Comparison of ENCODE assay signal across 29 cellular contexts in the genomic region with DNA sequence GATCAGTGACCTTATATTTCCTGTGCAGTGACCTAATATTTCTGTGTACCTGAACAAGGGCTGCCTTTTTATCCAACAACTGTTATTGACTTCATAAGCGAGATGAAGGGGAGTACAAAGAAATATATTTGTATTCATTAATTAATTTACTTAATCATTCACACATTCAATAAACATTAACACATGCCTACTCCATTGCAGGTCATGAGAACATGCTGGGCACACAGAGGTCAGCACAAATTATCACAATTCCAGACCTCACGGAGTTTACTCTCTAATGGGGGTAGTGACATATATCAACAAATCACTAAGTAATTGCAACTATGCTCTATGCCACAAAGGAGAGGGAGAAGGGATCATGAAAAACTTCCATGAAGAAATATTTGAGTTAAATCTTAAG.
DNase-seq lines count a peak whose midpoint lies in the region; ATAC-seq and TF ChIP-seq lines count a peak whose summit lies in the region.
"Had no signal": no experiment of that assay in that cellular context is flagged by ENCODE, and none has a peak within 500 bp of the region (broad histone marks: within the 10 kb centered on the region; RNA-seq: fewer than 3 reads in every experiment).

No MANE protein-coding gene starts in this region.

- no peaks in the 10 kb centered on the region for H3K9me3 Mint-ChIP-seq in H9

- intact Hi-C loops in body of pancreas (cut with DNase I) = no loop called here

- H2BK20ac ChIP-seq in H9 (ENCODE audit: low read depth, low read length, poor library complexity, severe bottlenecking) = no peak overlapping the region

- H3K79me2 ChIP-seq in H9 (ENCODE audit: insufficient read depth, low read length) = no peaks in the 10 kb centered on the region

- no peak overlapping the region for H4K8ac ChIP-seq in H9 (replicated peaks; ENCODE audit: insufficient read length, low read depth, low read length)

- H3K79me1 ChIP-seq in H9 (ENCODE audit: insufficient read depth, low read depth, low read length, poor library complexity, severe bottlenecking) = no peaks in the 10 kb centered on the region

- no peaks in the 10 kb centered on the region for H4K20me1 ChIP-seq in H9 (ENCODE audit: control insufficient read depth, insufficient read depth, insufficient read length)
- H4K20me1 ChIP-seq: BLaER1; BLaER1 treated with 17β-estradiol and CSF1 and Interleukin-3, amounts not matched to agents 10 nM and 100 nM had no signal

- no peak overlapping the region for H2BK12ac ChIP-seq in H9 (ENCODE audit: insufficient read length, low read depth, low read length)

- H3K56ac ChIP-seq in H9 (ENCODE audit: insufficient read length, low read depth, low read length) = no peak overlapping the region

- no peak overlapping the region for H3K18ac ChIP-seq in H9 (ENCODE audit: insufficient read length, low read depth, low read length)

- no peak overlapping the region for H2AFZ ChIP-seq in H9 (ENCODE audit: low read length)

- H3T11ph ChIP-seq in H9 (ENCODE audit: low read length) = no peak overlapping the region

- H3K4me2 ChIP-seq in H9 (ENCODE audit: insufficient read depth, insufficient read length, low read length) = no peak overlapping the region
- H3K4me2 ChIP-seq: A549; BLaER1; BLaER1 treated with 17β-estradiol and CSF1 and Interleukin-3, amounts not matched to agents 10 nM and 100 nM had no signal

- DNase-seq in body of pancreas (no peak), H9 (no peak)
- DNase-seq: 8988T; ACHN; AML-193; BE2C; C1 segment of cervical spinal cord; Caco-2; Calu3; CD4-positive, alpha-beta memory T cell; CD4-positive, alpha-beta T cell; CD4-positive, CD25-positive, alpha-beta regulatory T cell; CD8-positive, alpha-beta memory T cell; CD8-positive, alpha-beta T cell; COR-L47; DMS 273 treated with DMSO at 0.1 percent for 48 hours; DMS153; DMS53; DMS79; DMS79 treated with DMSO at 0.1 percent for 48 hours; DND-41; EL had no signal

- no peak overlapping the region for H2BK120ac ChIP-seq in H9 (ENCODE audit: low read depth, low read length, poor library complexity, severe bottlenecking)

- H4K5ac ChIP-seq in H9 (ENCODE audit: insufficient read length, low read depth, low read length) = no peak overlapping the region

- no peak overlapping the region for H3K23ac ChIP-seq in H9 (ENCODE audit: insufficient read length, low read depth, low read length)

- peak; percentile 59 for ATAC-seq in body of pancreas
- ATAC-seq: A549; CD8-positive, alpha-beta T cell had no signal

- H3K4me1 ChIP-seq in body of pancreas = no peaks in the 10 kb centered on the region
- H3K4me1 ChIP-seq in H9 (ENCODE audit: insufficient read depth, low read length) = no peaks in the 10 kb centered on the region
- H3K4me1 ChIP-seq: A549; BLaER1; BLaER1 treated with 17β-estradiol and CSF1 and Interleukin-3, amounts not matched to agents 10 nM and 100 nM; Caco-2 had no signal

- peaks cover 6 to 9% of the 10 kb centered on the region in 2 experiments; a peak in 3 of 4 replicates for H3K4me1 Mint-ChIP-seq in H9
- H3K4me1 Mint-ChIP-seq: B cell; CD14-positive monocyte; CD4-positive, alpha-beta memory T cell; CD4-positive, CD25-positive, alpha-beta regulatory T cell; CD8-positive, alpha-beta memory T cell had no signal

- H3K23me2 ChIP-seq in H9 (ENCODE audit: insufficient read length, low read depth, low read length, poor library complexity, severe bottlenecking) = no peaks in the 10 kb centered on the region

- H3K36me3 Mint-ChIP-seq in H9 (ENCODE audit: insufficient read depth in 1 of 3, low read depth in 3 of 3) = peaks cover 0 to 3% (median 0%) of the 10 kb centered on the region in 3 experiments; a peak in 1 of 7 replicates
- H3K36me3 Mint-ChIP-seq: CD14-positive monocyte; CD4-positive, alpha-beta memory T cell; CD4-positive, CD25-positive, alpha-beta regulatory T cell; CD8-positive, alpha-beta T cell had no signal

- H3K4me3 Mint-ChIP-seq in H9 = no peak overlapping the region
- H3K4me3 Mint-ChIP-seq: B cell; CD14-positive monocyte; CD4-positive, alpha-beta memory T cell; CD4-positive, alpha-beta T cell; CD4-positive, CD25-positive, alpha-beta regulatory T cell; CD8-positive, alpha-beta memory T cell; CD8-positive, alpha-beta T cell had no signal

- TF ChIP-seq POLR2A in body of pancreas (IDR thresholded peaks at IDR 0.05) = no peak

- no peak overlapping the region for H2BK5ac ChIP-seq in H9 (ENCODE audit: insufficient read length, low read length)

- no peak overlapping the region for H2BK15ac ChIP-seq in H9 (ENCODE audit: low read depth, low read length)

- H3K27ac ChIP-seq in body of pancreas (no peak overlapping the region), H9 (ENCODE audit: insufficient read length, low read depth, low read length) (no peak overlapping the region)
- H3K27ac ChIP-seq: 22Rv1; A549; BLaER1; BLaER1 treated with 17β-estradiol and CSF1 and Interleukin-3, amounts not matched to agents 10 nM and 100 nM; C4-2B had no signal

- H2AK5ac ChIP-seq in H9 (ENCODE audit: insufficient read length, low read length) = no peak overlapping the region

- TF ChIP-seq CTCF in body of pancreas (IDR thresholded peaks at IDR 0.05) (no peak), H9 (conservative IDR thresholded peaks at IDR 0.05) (no peak)

- no peaks in the 10 kb centered on the region; the same call in 1 of the 2 replicates for H3K27me3 Mint-ChIP-seq in H9 (ENCODE audit: low read depth)
- H3K27me3 Mint-ChIP-seq: B cell; CD4-positive, alpha-beta memory T cell; CD4-positive, alpha-beta T cell; CD4-positive, CD25-positive, alpha-beta regulatory T cell; CD8-positive, alpha-beta memory T cell had no signal

- H3K4ac ChIP-seq in H9 (ENCODE audit: low read depth, low read length) = no peak overlapping the region

- H3K27me3 ChIP-seq in body of pancreas (peaks cover 0 to 3% of the 10 kb centered on the region in 2 donors), H9 (ENCODE audit: insufficient read depth, low read length) (no peaks in the 10 kb centered on the region)
- H3K27me3 ChIP-seq: BE2C; BLaER1; BLaER1 treated with 17β-estradiol and CSF1 and Interleukin-3, amounts not matched to agents 10 nM and 100 nM had no signal

- H3K9me3 ChIP-seq in body of pancreas (no peaks in the 10 kb centered on the region), H9 (ENCODE audit: control insufficient read depth, low read depth, low read length) (no peaks in the 10 kb centered on the region)
- H3K9me3 ChIP-seq: A549; BE2C; BLaER1; BLaER1 treated with 17β-estradiol and CSF1 and Interleukin-3, amounts not matched to agents 10 nM and 100 nM; Caco-2 had no signal

- WGBS in body of pancreas, 2 donors = 59 to 61% methylated on average over 2 of the region's 2 CpGs
- no CpG with 5 or more reads among the region's 2 CpGs for WGBS in H9 (ENCODE audit: extremely low coverage, insufficient read length, low lambda C conversion rate)

- no peaks in the 10 kb centered on the region for H3K36me3 ChIP-seq in body of pancreas (replicated peaks in 1 of 2; ENCODE audit: insufficient read depth in 1 of 2, low read depth in 2 of 2)
- H3K36me3 ChIP-seq: BE2C; BLaER1; BLaER1 treated with 17β-estradiol and CSF1 and Interleukin-3, amounts not matched to agents 10 nM and 100 nM had no signal

- no peak overlapping the region for H3K14ac ChIP-seq in H9 (ENCODE audit: insufficient read depth, low read length)

- H3K9ac ChIP-seq in H9 (ENCODE audit: extremely low read depth, insufficient read length, low read length) = no peak overlapping the region
- H3K9ac ChIP-seq: BLaER1; BLaER1 treated with 17β-estradiol and CSF1 and Interleukin-3, amounts not matched to agents 10 nM and 100 nM had no signal

- H4K91ac ChIP-seq in H9 (ENCODE audit: insufficient read length, low read depth, low read length) = no peak overlapping the region

- H3K4me3 ChIP-seq in body of pancreas = no peak overlapping the region
- H3K4me3 ChIP-seq: A549; BLaER1; BLaER1 treated with 17β-estradiol and CSF1 and Interleukin-3, amounts not matched to agents 10 nM and 100 nM had no signal

- no peak overlapping the region for H3K27ac Mint-ChIP-seq in H9
- H3K27ac Mint-ChIP-seq: B cell; CD14-positive monocyte; CD4-positive, alpha-beta memory T cell; CD4-positive, alpha-beta T cell; CD4-positive, CD25-positive, alpha-beta regulatory T cell; CD8-positive, alpha-beta memory T cell; CD8-positive, alpha-beta T cell had no signal
